In genomic region chr7:7681936-7682329, GRCh38 we compare ENCODE assay signal across 12 cellular contexts. TPM values are rescaled to one million over a fixed set of nuclear protein-coding genes. Genes with fewer than 3 reads are reported as not detected.
DNase-seq lines count a peak whose midpoint lies in the region; ATAC-seq, FAIRE-seq and TF ChIP-seq lines count a peak whose summit lies in the region.
"Had no signal": no experiment of that assay in that cellular context is flagged by ENCODE, and none has a peak within 500 bp of the region (broad histone marks: within the 10 kb centered on the region; RNA-seq: fewer than 3 reads in every experiment).

No MANE protein-coding gene starts in this region.

- TF ChIP-seq POLR2A in gastrocnemius medialis (IDR thresholded peaks at IDR 0.05): no peak

- no peak overlapping the region for H3K4me2 ChIP-seq in astrocyte (ENCODE audit: low read length)

- no peaks in the 10 kb centered on the region for H3K9me3 Mint-ChIP-seq in astrocyte (ENCODE audit: unreplicated experiment)
- peaks cover 3% of the 10 kb centered on the region for H3K9me3 Mint-ChIP-seq in activated CD4-positive, alpha-beta T cell treated with anti-CD3 and anti-CD28 coated beads for 36 hours (ENCODE audit: low read depth)

- H3K9ac ChIP-seq in astrocyte (ENCODE audit: low read length): no peak overlapping the region

- H3K4me1 ChIP-seq in astrocyte (ENCODE audit: insufficient read depth, low read length) (no peaks in the 10 kb centered on the region), gastrocnemius medialis (peaks cover 22 to 29% of the 10 kb centered on the region in 2 donors)

- peak; percentile 53 for DNase-seq in G401 (ENCODE audit: low spot score)
- DNase-seq in NCI-H1436 treated with DMSO at 0.1 percent for 48 hours (lab: John Stamatoyannopoulos, UW): peak; percentile 37
- no peak for DNase-seq in astrocyte (ENCODE audit: low read depth)
- DNase-seq in gastrocnemius medialis: no peak
- DNase-seq in SW480 (ENCODE audit: low spot score): no peak
- no peak for DNase-seq in NCI-H2227 (lab: John Stamatoyannopoulos, UW; ENCODE audit: unreplicated experiment)
- no peak for DNase-seq in activated CD4-positive, alpha-beta T cell treated with anti-CD3 and anti-CD28 coated beads for 36 hours
- DNase-seq: activated T-cell treated with anti-CD3 and anti-CD28 coated beads, Interleukin-2, amount 50 U/mL, for 24 hours had no signal

- in situ Hi-C loops in G401 (cut with HindIII; ENCODE audit: low sequenced_read_pairs) (no loop called here), gastrocnemius medialis (cut with MboI; ENCODE audit: low sequenced_read_pairs in 4 of 4) (loop anchor here in 3 of 4 donors (5.0 to 25.0 kb wide), 4 partner anchors 73 to 533 kb away; partner anchors contain the start of gene GLCCI1 (in 1 of the 3))

- H3K4me1 Mint-ChIP-seq in astrocyte (ENCODE audit: low read depth, unreplicated experiment): peaks cover 5% of the 10 kb centered on the region
- peaks cover 32% of the 10 kb centered on the region for H3K4me1 Mint-ChIP-seq in activated CD4-positive, alpha-beta T cell treated with anti-CD3 and anti-CD28 coated beads for 36 hours
- H3K4me1 Mint-ChIP-seq: CD14-positive monocyte had no signal

- H3K4me3 ChIP-seq in astrocyte (ENCODE audit: insufficient read depth, low read depth, low read length): no peak overlapping the region
- peak overlapping the region in 1 of 4 donors; percentile 10 for H3K4me3 ChIP-seq in gastrocnemius medialis
- H3K4me3 ChIP-seq: colonic mucosa, skin epidermis had no signal

- POLR2A ChIA-PET in activated CD4-positive, alpha-beta T cell treated with anti-CD3 and anti-CD28 coated beads for 36 hours (lab: Charles Lee): no interaction called here

- H3K27me3 Mint-ChIP-seq in astrocyte (ENCODE audit: low read depth, unreplicated experiment): no peaks in the 10 kb centered on the region
- H3K27me3 Mint-ChIP-seq in activated CD4-positive, alpha-beta T cell treated with anti-CD3 and anti-CD28 coated beads for 36 hours: no peaks in the 10 kb centered on the region
- H3K27me3 Mint-ChIP-seq: activated T-cell treated with anti-CD3 and anti-CD28 coated beads, Interleukin-2, amount 50 U/mL, for 24 hours had no signal

- H3K27ac ChIP-seq in astrocyte (ENCODE audit: low read depth, low read length) (no peak overlapping the region), gastrocnemius medialis (peak overlapping the region; percentile 67 to 85 (median 73))
- H3K27ac ChIP-seq: colonic mucosa had no signal

- H3K36me3 ChIP-seq in astrocyte (ENCODE audit: insufficient read depth, low read length) (no peaks in the 10 kb centered on the region), gastrocnemius medialis (no peaks in the 10 kb centered on the region)
- H3K36me3 ChIP-seq: colonic mucosa had no signal

- no peaks in the 10 kb centered on the region for H3K27me3 ChIP-seq in astrocyte (ENCODE audit: insufficient read depth, low read length)
- H3K27me3 ChIP-seq in gastrocnemius medialis: no peaks in the 10 kb centered on the region
- H3K27me3 ChIP-seq: colonic mucosa had no signal

- intact Hi-C loops in gastrocnemius medialis (cut with DNase I; ENCODE audit: low total_unique reads): loop anchor here (1.0 to 5.0 kb wide), 3 partner anchors 79 to 534 kb away; partner anchors contain the start of gene GLCCI1
- intact Hi-C loops in activated CD4-positive, alpha-beta T cell treated with anti-CD3 and anti-CD28 coated beads for 36 hours (cut with DNase I, micrococcal nuclease): loop anchor here (1.0 to 2.0 kb wide), 6 partner anchors 79 to 615 kb away; no protein-coding TSS in a partner anchor

- FAIRE-seq in astrocyte (lab: Jason Lieb, UNC): peak; percentile 5

- CTCF ChIA-PET in activated CD4-positive, alpha-beta T cell treated with anti-CD3 and anti-CD28 coated beads for 36 hours (lab: Charles Lee): interaction anchor here (0.7 to 3.7 kb wide), 41 partner anchors 10 to 614 kb away, joined by 3 to 46 read pairs (median 5); partner anchors contain the start of genes RPA3 and UMAD1

- no peak for TF ChIP-seq CTCF in astrocyte (IDR thresholded peaks at IDR 0.05; ENCODE audit: insufficient read depth, low read depth, low read length)
- no peak for TF ChIP-seq CTCF in gastrocnemius medialis (IDR thresholded peaks at IDR 0.05 in 4 of 5, conservative IDR thresholded peaks at IDR 0.05 in 1 of 5)

- peak in 1 of 2 donors; percentile 43 for ATAC-seq in gastrocnemius medialis
- ATAC-seq in GM21723 (IDR thresholded peaks at IDR 0.05; ENCODE audit: unreplicated experiment): no peak
- ATAC-seq in activated CD4-positive, alpha-beta T cell treated with anti-CD3 and anti-CD28 coated beads for 36 hours: no peak

- no peak overlapping the region for H3K4me3 Mint-ChIP-seq in astrocyte (ENCODE audit: unreplicated experiment)
- H3K4me3 Mint-ChIP-seq in activated CD4-positive, alpha-beta T cell treated with anti-CD3 and anti-CD28 coated beads for 36 hours: no peak overlapping the region
- H3K4me3 Mint-ChIP-seq: activated T-cell treated with anti-CD3 and anti-CD28 coated beads, Interleukin-2, amount 50 U/mL, for 24 hours; CD14-positive monocyte had no signal

- H3K27ac Mint-ChIP-seq in astrocyte (ENCODE audit: unreplicated experiment): no peak overlapping the region
- no peak overlapping the region for H3K27ac Mint-ChIP-seq in activated CD4-positive, alpha-beta T cell treated with anti-CD3 and anti-CD28 coated beads for 36 hours
- H3K27ac Mint-ChIP-seq: activated T-cell treated with anti-CD3 and anti-CD28 coated beads, Interleukin-2, amount 50 U/mL, for 24 hours; CD14-positive monocyte had no signal

- no peak overlapping the region for H2AFZ ChIP-seq in astrocyte (ENCODE audit: low read depth, low read length)

- H3K36me3 Mint-ChIP-seq in astrocyte (ENCODE audit: low read depth, unreplicated experiment): no peaks in the 10 kb centered on the region
- peaks cover 8% of the 10 kb centered on the region for H3K36me3 Mint-ChIP-seq in activated CD4-positive, alpha-beta T cell treated with anti-CD3 and anti-CD28 coated beads for 36 hours (ENCODE audit: low read depth)

- no peaks in the 10 kb centered on the region for H3K79me2 ChIP-seq in astrocyte (ENCODE audit: insufficient read depth, low read length)

- no peaks in the 10 kb centered on the region for H3K9me3 ChIP-seq in astrocyte (ENCODE audit: insufficient read depth, low read depth, low read length)
- no peaks in the 10 kb centered on the region for H3K9me3 ChIP-seq in gastrocnemius medialis
- H3K9me3 ChIP-seq: colonic mucosa had no signal

- H4K20me1 ChIP-seq in astrocyte (ENCODE audit: insufficient read depth, low read length): no peaks in the 10 kb centered on the region

RNA-seq across cellular contexts. Expression of gene RPA3, which starts 36.5 kb away (rescaled TPM):
- 123 and 170 TPM in 2 replicates for total RNA-seq in G401 (2014; rRNA removed; shearing (Covaris generic))
- total RNA-seq in astrocyte (14.6 and 17.7 TPM in 2 replicates), gastrocnemius medialis (10 to 100 TPM in 3 of 4 donors, 1 to 10 TPM in 1; 4.7 to 14.3 (median 12.5) TPM)
- total RNA-seq in activated CD4-positive, alpha-beta T cell treated with anti-CD3 and anti-CD28 coated beads for 36 hours: 100 to 1,000 TPM; 109 to 181 TPM

RNA-seq across cellular contexts. Expression of gene UMAD1, which starts 41.4 kb away (rescaled TPM):
- 29.3 and 42.3 TPM in 2 replicates for total RNA-seq in G401 (2014; rRNA removed; shearing (Covaris generic))
- total RNA-seq in astrocyte (9.3 TPM in 2 replicates), gastrocnemius medialis (10 to 100 TPM; 10.2 to 16.0 (median 11.1) TPM)
- 10 to 100 TPM; 13.1 to 14.5 TPM for total RNA-seq in activated CD4-positive, alpha-beta T cell treated with anti-CD3 and anti-CD28 coated beads for 36 hours

Comparison
In these comparisons a context has a peak if more than half of its experiments do, and no peak if none do; other contexts are left out.
1. DNase-seq: peak in G401 (single experiment) and NCI-H1436 treated with DMSO at 0.1 percent for 48 hours (single experiment); none in astrocyte (single experiment), gastrocnemius medialis (0 of 2), SW480 (single experiment), NCI-H2227 (single experiment) and activated CD4-positive, alpha-beta T cell treated with anti-CD3 and anti-CD28 coated beads for 36 hours (single experiment).